20 cellular contexts compared by ENCODE assay signal in genomic region chr13:41122838-41123237, GRCh38. TPM values are rescaled to one million over a fixed set of nuclear protein-coding genes. Genes with fewer than 3 reads are reported as not detected.
DNase-seq lines count a peak whose midpoint lies in the region; ATAC-seq and TF ChIP-seq lines count a peak whose summit lies in the region.
"Had no signal": no experiment of that assay in that cellular context is flagged by ENCODE, and none has a peak within 500 bp of the region (broad histone marks: within the 10 kb centered on the region; RNA-seq: fewer than 3 reads in every experiment).

No MANE protein-coding gene starts in this region.

- H2AFZ ChIP-seq in DND-41 (ENCODE audit: low read depth, low read length): no peak overlapping the region

- H3K79me2 ChIP-seq in DND-41 (ENCODE audit: insufficient read depth, low read length): peaks cover 12% of the 10 kb centered on the region

- no peak for TF ChIP-seq CTCF in DND-41 (IDR thresholded peaks at IDR 0.05; ENCODE audit: borderline replicate concordance, extremely low read depth, low read length, poor library complexity, severe bottlenecking)
- no peak for TF ChIP-seq CTCF in natural killer cell (IDR thresholded peaks at IDR 0.05)

- peak overlapping the region; percentile 71 for H3K27ac Mint-ChIP-seq in T-helper 17 cell
- H3K27ac Mint-ChIP-seq in natural killer cell: no peak overlapping the region
- H3K27ac Mint-ChIP-seq: T-helper 1 cell treated with Interleukin-12 subunit alpha and Interleukin-12 subunit beta and Interleukin-4 antibody, amounts not matched to agents 30 μg/mL and 1 μg/mL, for 36 hours had no signal

- DNase-seq in DND-41 (no peak), NCI-H2029 treated with DMSO at 0.1 percent for 48 hours (lab: John Stamatoyannopoulos, UW) (peak; percentile 30), T-helper 17 cell (no peak), left kidney (ENCODE audit: low read depth, low spot score) (peak; percentile 9), natural killer cell (no peak)
- DNase-seq in activated T-cell treated with anti-CD3 and anti-CD28 coated beads, Interleukin-2, amount 50 U/mL, for 1 hour: no peak
- DNase-seq: activated CD4-positive, alpha-beta T cell treated with anti-CD3 and anti-CD28 coated beads, Interleukin-2, amount 50 U/mL, for 4 hours; activated CD8-positive, alpha-beta memory T cell treated with anti-CD3 and anti-CD28 coated beads, Interleukin-2, amount 50 U/mL, for 48 hours; activated gamma-delta T cell; dorsolateral prefrontal cortex; foreskin melanocyte; HCEC 1CT; NCI-H187 treated with DMSO at 0.1 percent for 48 hours; NCI-H524 treated with DMSO at 0.1 percent for 48 hours; SJCRH30 had no signal

- no peaks in the 10 kb centered on the region for H3K9me3 ChIP-seq in DND-41 (ENCODE audit: insufficient read depth, low read length, severe bottlenecking)
- no peaks in the 10 kb centered on the region for H3K9me3 ChIP-seq in T-helper 17 cell (ENCODE audit: control insufficient read depth, low read length, poor library complexity, severe bottlenecking)
- H3K9me3 ChIP-seq: SJCRH30 had no signal

- H3K27me3 ChIP-seq in DND-41 (ENCODE audit: insufficient read depth, low read length, poor library complexity): no peaks in the 10 kb centered on the region
- H3K27me3 ChIP-seq: dorsolateral prefrontal cortex, SJCRH30 had no signal

- H3K4me3 Mint-ChIP-seq in T-helper 17 cell (no peak overlapping the region), natural killer cell (no peak overlapping the region)
- H3K4me3 Mint-ChIP-seq: T-helper 1 cell treated with Interleukin-12 subunit alpha and Interleukin-12 subunit beta and Interleukin-4 antibody, amounts not matched to agents 30 μg/mL and 1 μg/mL, for 36 hours had no signal

- no peak overlapping the region for H3K4me3 ChIP-seq in DND-41 (ENCODE audit: low read depth in 1 of 2, low read length in 2 of 2)
- H3K4me3 ChIP-seq: dorsolateral prefrontal cortex, lung, SJCRH30 had no signal

- no peak overlapping the region for H3K4me2 ChIP-seq in DND-41 (ENCODE audit: insufficient read depth, low read length)

- H3K4me1 Mint-ChIP-seq in T-helper 17 cell: peaks cover 7% of the 10 kb centered on the region
- H3K4me1 Mint-ChIP-seq in natural killer cell: no peaks in the 10 kb centered on the region

- no peaks in the 10 kb centered on the region for H4K20me1 ChIP-seq in DND-41 (ENCODE audit: insufficient read depth, low read length)

- H3K4me1 ChIP-seq in DND-41 (ENCODE audit: insufficient read depth, low read length): no peaks in the 10 kb centered on the region
- H3K4me1 ChIP-seq: SJCRH30 had no signal

- H3K36me3 Mint-ChIP-seq in T-helper 17 cell (ENCODE audit: low read depth) (no peaks in the 10 kb centered on the region), natural killer cell (no peaks in the 10 kb centered on the region)

- H3K9me3 Mint-ChIP-seq in natural killer cell: no peaks in the 10 kb centered on the region

- H3K27me3 Mint-ChIP-seq in T-helper 17 cell: no peaks in the 10 kb centered on the region
- no peaks in the 10 kb centered on the region for H3K27me3 Mint-ChIP-seq in natural killer cell (ENCODE audit: low read depth in 2 of 2)

- H3K36me3 ChIP-seq in DND-41 (ENCODE audit: insufficient read depth, low read length): peaks cover 7% of the 10 kb centered on the region

- no peak for TF ChIP-seq POLR2A in GM18505 (IDR thresholded peaks at IDR 0.05; ENCODE audit: borderline replicate concordance, extremely low read depth, insufficient read depth, insufficient read length)

- intact Hi-C loops in natural killer cell (cut with micrococcal nuclease): no loop called here

- H3K9ac ChIP-seq in DND-41 (ENCODE audit: low read depth, low read length): no peak overlapping the region

- H3K27ac ChIP-seq in DND-41 (ENCODE audit: low read length): no peak overlapping the region
- H3K27ac ChIP-seq: dorsolateral prefrontal cortex, epithelial cell of prostate, SJCRH30 had no signal

- ATAC-seq in DND-41 (ENCODE audit: insufficient read depth, low read depth) (peak; percentile 35; the same call in 2 of the 3 replicates), T-helper 17 cell (peak; percentile 78), GM18505 (IDR thresholded peaks at IDR 0.05; ENCODE audit: unreplicated experiment) (no peak), HG03520 (IDR thresholded peaks at IDR 0.05; ENCODE audit: unreplicated experiment) (no peak), natural killer cell (no peak)

RNA-seq across cellular contexts. Expression of gene KBTBD6, which starts 9.8 kb away (rescaled TPM):
- total RNA-seq in T-helper 17 cell: 1 to 10 TPM; 4.7 to 4.9 TPM
- 1 to 10 TPM; 1.7 to 3.2 (median 3.1) TPM for total RNA-seq in natural killer cell

Comparison
In these comparisons a context has a peak if more than half of its experiments do, and no peak if none do; other contexts are left out.
1. ATAC-seq: peak in DND-41 (single experiment) and T-helper 17 cell (single experiment); none in GM18505 (single experiment), HG03520 (single experiment) and natural killer cell (0 of 3).
2. DNase-seq: peak in NCI-H2029 treated with DMSO at 0.1 percent for 48 hours (single experiment) and left kidney (single experiment); none in DND-41 (single experiment), T-helper 17 cell (0 of 3), natural killer cell (single experiment) and activated T-cell treated with anti-CD3 and anti-CD28 coated beads, Interleukin-2, amount 50 U/mL, for 1 hour (single experiment).